ENCODE assay signal across 8 cellular contexts in genomic region chr12:1795785-1796514, GRCh38. TPM values are rescaled to one million over a fixed set of nuclear protein-coding genes. Genes with fewer than 3 reads are reported as not detected.
DNase-seq lines count a peak whose midpoint lies in the region; TF ChIP-seq lines count a peak whose summit lies in the region.

No MANE protein-coding gene starts in this region.

- H3K4me2 ChIP-seq in GM23248 (ENCODE audit: unreplicated experiment): peak overlapping the region; percentile 68

- peak; percentile 99 for TF ChIP-seq CTCF in suprapubic skin (IDR thresholded peaks at IDR 0.05)

- H3K9ac ChIP-seq in GM23248: peak overlapping the region; percentile 68

- H3K36me3 ChIP-seq in GM23248 (ENCODE audit: low read depth): no peaks in the 10 kb centered on the region
- no peaks in the 10 kb centered on the region for H3K36me3 ChIP-seq in SJCRH30
- H3K36me3 ChIP-seq in suprapubic skin: no peaks in the 10 kb centered on the region

- H4K20me1 ChIP-seq in GM23248 (ENCODE audit: insufficient read depth): no peaks in the 10 kb centered on the region

- H3K9me2 ChIP-seq in GM23248 (ENCODE audit: insufficient read depth): no peaks in the 10 kb centered on the region

- peak in 1 of 2 donors; percentile 29 for TF ChIP-seq POLR2A in suprapubic skin (IDR thresholded peaks at IDR 0.05)

- no peaks in the 10 kb centered on the region for H3K9me3 ChIP-seq in GM23248 (ENCODE audit: low read depth)
- H3K9me3 ChIP-seq in SJCRH30 (replicated peaks): no peaks in the 10 kb centered on the region
- no peaks in the 10 kb centered on the region for H3K9me3 ChIP-seq in suprapubic skin

- DNase-seq in GM03348 (ENCODE audit: low spot score) (peak; percentile 98), GM23248 (peak; percentile 95), LHCN-M2 (ENCODE audit: low read depth) (peak; percentile 81), SJCRH30 (peak; percentile 83 to 85), foreskin melanocyte (peak; percentile 86), occipital lobe (lab: John Stamatoyannopoulos, UW) (peak; percentile 82), suprapubic skin (ENCODE audit: low spot score in 2 of 2) (peak; percentile 94 to 95)
- peak; percentile 78 to 93 (median 88) for DNase-seq in activated naive CD4-positive, alpha-beta T cell (lab: John Stamatoyannopoulos, UW)

- H3K4me3 ChIP-seq in GM23248 (peak overlapping the region; percentile 71), SJCRH30 (0 out of 2 replicates have a peak overlapping the region, but pooled peaks have one; percentile 3), suprapubic skin (peak overlapping the region; percentile 73)

- no peaks in the 10 kb centered on the region for H3K79me2 ChIP-seq in GM23248 (ENCODE audit: insufficient read depth)

- H3F3A ChIP-seq in GM23248 (ENCODE audit: insufficient read depth): no peaks in the 10 kb centered on the region

- H3K27ac ChIP-seq in GM23248 (no peak overlapping the region), SJCRH30 (no peak overlapping the region), suprapubic skin (peak overlapping the region; percentile 81)

- peak overlapping the region; percentile 74 for H2AFZ ChIP-seq in GM23248

- no peaks in the 10 kb centered on the region for H3K27me3 ChIP-seq in GM23248 (replicated peaks; ENCODE audit: insufficient read depth)
- H3K27me3 ChIP-seq in SJCRH30: no peaks in the 10 kb centered on the region
- H3K27me3 ChIP-seq in suprapubic skin: no peaks in the 10 kb centered on the region

- in situ Hi-C loops in GM23248 (cut with MboI): loop anchor here (10.0 to 25.0 kb wide), 2 partner anchors 229 to 659 kb away; no protein-coding TSS in a partner anchor

- 1 to 2% methylated on average over 44 to 45 of the region's 45 CpGs for WGBS in GM23248 (ENCODE audit: low coverage in 1 of 2, low lambda C conversion rate in 2 of 2, missing lambda C conversion rate in 2 of 2), 2 experiments
- 1% methylated on average over 35 of the region's 45 CpGs for WGBS in suprapubic skin

- H3K4me1 ChIP-seq in GM23248 (ENCODE audit: insufficient read depth) (no peaks in the 10 kb centered on the region), SJCRH30 (peaks cover 6% of the 10 kb centered on the region; the same call in 1 of the 2 replicates), suprapubic skin (peaks cover 19% of the 10 kb centered on the region)

- no peak for TF ChIP-seq EP300 in suprapubic skin (IDR thresholded peaks at IDR 0.05)

RNA-seq across cellular contexts. Expression of gene LRTM2, which starts 24.4 kb away (rescaled TPM):
- not detected in 2 replicates for total RNA-seq in GM23248 (2014; rRNA removed; shearing (Covaris generic))
- not detected in 2 replicates for polyA plus RNA-seq in GM23248 (2016; fragmentation: Nextera tagmentation; extraction: Ambion mirVana)
- total RNA-seq in LHCN-M2 (2014; rRNA removed) (not detected in 2 replicates), occipital lobe (4.5 TPM), suprapubic skin (under 1 TPM in 1 of 4 donors, not detected in 3; 0.26 TPM)
- not detected for polyA plus RNA-seq in LHCN-M2 (2012)
- total RNA-seq in SJCRH30 (2014; rRNA removed; shearing (Covaris generic)): not detected in 2 replicates

Comparison
In these comparisons a context has a peak if more than half of its experiments do, and no peak if none do; other contexts are left out.
1. H3K4me3 ChIP-seq: peak in every context shown above with its lines; median percentile 73 in suprapubic skin; 71 in GM23248; 3 in SJCRH30.